ENCODE assay signal across 22 cellular contexts in genomic region chr12:98696036-98696646, GRCh38. TPM values are rescaled to one million over a fixed set of nuclear protein-coding genes. Genes with fewer than 3 reads are reported as not detected.
A peak's percentile ranks its signal among the peaks of the same experiment; 100 is the strongest.
DNase-seq lines count a peak whose midpoint lies in the region; ATAC-seq and TF ChIP-seq lines count a peak whose summit lies in the region.
"Had no signal": no experiment of that assay in that cellular context is flagged by ENCODE, and none has a peak within 500 bp of the region (broad histone marks: within the 10 kb centered on the region; RNA-seq: fewer than 3 reads in every experiment).

No MANE protein-coding gene starts in this region.

- peak overlapping the region; percentile 67 for H3K4me2 ChIP-seq in GM23338
- H3K4me2 ChIP-seq in MM.1S (ENCODE audit: low read depth, low read length) = no peak overlapping the region
- H3K4me2 ChIP-seq: BLaER1 had no signal

- no peaks in the 10 kb centered on the region for H3K9me3 ChIP-seq in MM.1S (replicated peaks; ENCODE audit: insufficient read depth, low read length)
- H3K9me3 ChIP-seq: BLaER1, breast epithelium, lower lobe of right lung, vagina had no signal

- no peaks in the 10 kb centered on the region for H3K9me2 ChIP-seq in GM23338 (ENCODE audit: insufficient read depth)
- no peaks in the 10 kb centered on the region for H3K9me2 ChIP-seq in MM.1S (replicated peaks; ENCODE audit: insufficient read depth, low read length)

- H3K27ac ChIP-seq in GM23338 (ENCODE audit: low read depth) = peak overlapping the region; percentile 52; the same call in 1 of the 2 replicates
- no peak overlapping the region for H3K27ac ChIP-seq in MM.1S (ENCODE audit: low read length)
- H3K27ac ChIP-seq: BLaER1, breast epithelium, lower lobe of right lung, SK-N-MC, vagina had no signal

- TF ChIP-seq CTCF in GM23338 (conservative IDR thresholded peaks at IDR 0.05; ENCODE audit: low read depth in 2 of 2) (no peak), choroid plexus epithelial cell (conservative IDR thresholded peaks at IDR 0.05; ENCODE audit: low read depth, low read length) (no peak), MM.1S (IDR thresholded peaks at IDR 0.05; ENCODE audit: low read length) (no peak)

- H3K4me1 ChIP-seq in GM23338 (ENCODE audit: insufficient read depth) = peaks cover 16% of the 10 kb centered on the region
- H3K4me1 ChIP-seq in MM.1S (ENCODE audit: low read length) = no peaks in the 10 kb centered on the region
- H3K4me1 ChIP-seq: BLaER1, breast epithelium had no signal

- no peaks in the 10 kb centered on the region for H3K36me3 Mint-ChIP-seq in GM23338 (ENCODE audit: low read depth)

- H3K4me3 ChIP-seq in GM23338 (peak overlapping the region; percentile 29), choroid plexus epithelial cell (ENCODE audit: low read depth, low read length) (no peak overlapping the region), MM.1S (ENCODE audit: low read length) (no peak overlapping the region)
- H3K4me3 ChIP-seq: BLaER1, breast epithelium, lower lobe of right lung, SK-N-MC, vagina had no signal

- H2AFZ ChIP-seq in GM23338 = no peak overlapping the region
- no peak overlapping the region for H2AFZ ChIP-seq in MM.1S (ENCODE audit: low read length)

- H3K4me1 Mint-ChIP-seq in GM23338 = peaks cover 25% of the 10 kb centered on the region

- peak; percentile 90 for ATAC-seq in GM23338
- no peak for ATAC-seq in HG02870 (IDR thresholded peaks at IDR 0.05; ENCODE audit: unreplicated experiment)
- ATAC-seq: lower lobe of right lung had no signal

- no peaks in the 10 kb centered on the region for H3K79me2 ChIP-seq in GM23338 (replicated peaks; ENCODE audit: insufficient read depth)
- no peaks in the 10 kb centered on the region for H3K79me2 ChIP-seq in MM.1S (ENCODE audit: low read length)

- H3K9me3 Mint-ChIP-seq in GM23338 = no peaks in the 10 kb centered on the region
- H3K9me3 Mint-ChIP-seq: activated CD4-positive, alpha-beta T cell treated with anti-CD3 and anti-CD28 coated beads, Interleukin-2, amount 10 ng/mL, durations not matched to agents 24 days and 14 days had no signal

- peak overlapping the region; percentile 88 for H3K27ac Mint-ChIP-seq in GM23338
- H3K27ac Mint-ChIP-seq: activated CD4-positive, alpha-beta T cell treated with anti-CD3 and anti-CD28 coated beads, Interleukin-2, amount 10 ng/mL, durations not matched to agents 24 days and 14 days had no signal

- DNase-seq in GM23338 (ENCODE audit: low spot score) (peak; percentile 37), NCI-H2227 (lab: John Stamatoyannopoulos, UW; ENCODE audit: unreplicated experiment) (peak; percentile 74), choroid plexus epithelial cell (ENCODE audit: low read depth) (peak; percentile 48), iris pigment epithelial cell (ENCODE audit: low read depth) (peak; percentile 40), NCI-H510A treated with DMSO at 0.1 percent for 48 hours (lab: John Stamatoyannopoulos, UW) (no peak), germinal center (ENCODE audit: low spot score) (no peak), MM.1S (no peak)
- DNase-seq: activated CD4-positive, alpha-beta T cell treated with anti-CD3 and anti-CD28 coated beads, Interleukin-2, amount 10 ng/mL, durations not matched to agents 24 days and 14 days; activated effector memory CD4-positive, alpha-beta T cell treated with Interleukin-2 at 50 U/mL for 16 hours; cortex of kidney; EL; head of caudate nucleus; lower lobe of right lung; NCI-H1105; NCI-H2081 treated with DMSO at 0.1 percent for 48 hours; NCI-H526; T-helper 2 cell had no signal

- peaks cover 7% of the 10 kb centered on the region for H3K27me3 Mint-ChIP-seq in GM23338 (ENCODE audit: insufficient read depth, low read depth, poor library complexity)
- H3K27me3 Mint-ChIP-seq: activated CD4-positive, alpha-beta T cell treated with anti-CD3 and anti-CD28 coated beads, Interleukin-2, amount 10 ng/mL, durations not matched to agents 24 days and 14 days had no signal

- H3K4me3 Mint-ChIP-seq in GM23338 = peak overlapping the region; percentile 55
- H3K4me3 Mint-ChIP-seq: activated CD4-positive, alpha-beta T cell treated with anti-CD3 and anti-CD28 coated beads, Interleukin-2, amount 10 ng/mL, durations not matched to agents 24 days and 14 days had no signal

- H3K36me3 ChIP-seq in GM23338 (ENCODE audit: insufficient read depth) (no peaks in the 10 kb centered on the region; the same call in 1 of the 2 replicates), MM.1S (replicated peaks; ENCODE audit: insufficient read depth, low read length) (no peaks in the 10 kb centered on the region)
- H3K36me3 ChIP-seq: breast epithelium had no signal

- H3F3A ChIP-seq in GM23338 (replicated peaks; ENCODE audit: low read depth) = no peaks in the 10 kb centered on the region
- no peaks in the 10 kb centered on the region for H3F3A ChIP-seq in MM.1S (ENCODE audit: insufficient read depth, low read length)

- H4K20me1 ChIP-seq in GM23338 (replicated peaks; ENCODE audit: insufficient read depth) (no peaks in the 10 kb centered on the region), MM.1S (ENCODE audit: insufficient read depth, low read length) (no peaks in the 10 kb centered on the region)
- H4K20me1 ChIP-seq: BLaER1 had no signal

- no peak overlapping the region for H3K9ac ChIP-seq in MM.1S (ENCODE audit: low read length)
- H3K9ac ChIP-seq: BLaER1 had no signal

- H3K27me3 ChIP-seq in GM23338 (ENCODE audit: insufficient read depth) = no peaks in the 10 kb centered on the region
- H3K27me3 ChIP-seq in MM.1S (replicated peaks; ENCODE audit: insufficient read depth, low read length) = no peaks in the 10 kb centered on the region
- H3K27me3 ChIP-seq: BLaER1, breast epithelium, vagina had no signal

TF ChIP-seq in GM23338, 12 proteins besides CTCF, POLR2A, EP300 and RAD21:
- TF ChIP-seq NANOG (IDR thresholded peaks at IDR 0.05; ENCODE audit: borderline replicate concordance) (0 out of 2 replicates have a peak, but pooled peaks have one; percentile 8), STAT1 (IDR thresholded peaks at IDR 0.05; ENCODE audit: unreplicated experiment) (no peak)

RNA-seq across cellular contexts. Expression of gene APAF1, which starts 51.1 kb away (rescaled TPM):
- total RNA-seq in GM23338 (2014; rRNA removed; shearing (Covaris generic)) = 31.2 and 34.0 TPM in 2 replicates
- polyA plus RNA-seq in GM23338 (2016; fragmentation: Nextera tagmentation; extraction: Ambion mirVana) = 12.0 and 14.9 TPM in 2 replicates

RNA-seq across cellular contexts. Expression of gene IKBIP, which starts 51.6 kb away (rescaled TPM):
- total RNA-seq in GM23338 (2014; rRNA removed; shearing (Covaris generic)) = 15.4 and 17.8 TPM in 2 replicates
- polyA plus RNA-seq in GM23338 (2016; fragmentation: Nextera tagmentation; extraction: Ambion mirVana) = 22.5 and 24.1 TPM in 2 replicates

Comparison
In these comparisons a context has a peak if more than half of its experiments do, and no peak if none do; other contexts are left out.
1. DNase-seq: peak in GM23338 (single experiment), NCI-H2227 (single experiment), choroid plexus epithelial cell (single experiment) and iris pigment epithelial cell (single experiment); none in NCI-H510A treated with DMSO at 0.1 percent for 48 hours (single experiment), germinal center (single experiment) and MM.1S (single experiment).